Comparison of ENCODE assay signal across 14 cellular contexts in the genomic region with DNA sequence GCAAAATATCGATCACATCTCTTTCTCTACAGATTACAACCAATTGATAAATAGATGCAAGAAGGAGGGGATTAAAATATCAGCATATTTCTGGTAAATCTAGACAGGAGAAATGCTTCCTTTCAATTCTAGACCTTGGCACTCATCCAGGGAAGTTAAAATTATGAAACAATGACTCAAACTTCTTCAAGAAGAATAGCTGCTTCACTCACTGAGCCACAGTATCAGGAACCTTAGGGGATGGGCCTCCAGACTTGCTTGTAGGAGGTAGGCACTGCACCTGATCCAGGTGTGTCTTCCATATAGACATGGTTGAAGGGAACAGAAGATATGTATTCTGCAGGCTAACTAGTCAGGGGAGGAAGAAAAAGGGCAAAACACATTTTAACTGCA. TPM values are rescaled to one million over a fixed set of nuclear protein-coding genes. Genes with fewer than 3 reads are reported as not detected.
DNase-seq lines count a peak whose midpoint lies in the region; ATAC-seq lines count a peak whose summit lies in the region.
"Had no signal": no experiment of that assay in that cellular context is flagged by ENCODE, and none has a peak within 500 bp of the region (broad histone marks: within the 10 kb centered on the region; RNA-seq: fewer than 3 reads in every experiment).

No MANE protein-coding gene starts in this region.

- H3K4me3 Mint-ChIP-seq in activated naive CD8-positive, alpha-beta T cell: peak overlapping the region; percentile 48
- H3K4me3 Mint-ChIP-seq in T-helper 17 cell: no peak overlapping the region
- H3K4me3 Mint-ChIP-seq: WTC11 had no signal

- peak overlapping the region; percentile 98 for H3K27ac Mint-ChIP-seq in activated naive CD8-positive, alpha-beta T cell
- H3K27ac Mint-ChIP-seq in T-helper 17 cell: no peak overlapping the region
- H3K27ac Mint-ChIP-seq: WTC11 had no signal

- H3K9me3 Mint-ChIP-seq in activated naive CD8-positive, alpha-beta T cell (ENCODE audit: low read depth): no peaks in the 10 kb centered on the region
- H3K9me3 Mint-ChIP-seq: WTC11 had no signal

- H3K36me3 Mint-ChIP-seq in activated naive CD8-positive, alpha-beta T cell: peaks cover 45% of the 10 kb centered on the region
- peaks cover 7% of the 10 kb centered on the region for H3K36me3 Mint-ChIP-seq in T-helper 17 cell (ENCODE audit: low read depth)
- H3K36me3 Mint-ChIP-seq: WTC11 had no signal

- H3K27me3 Mint-ChIP-seq in activated naive CD8-positive, alpha-beta T cell: no peaks in the 10 kb centered on the region
- peaks cover 43% of the 10 kb centered on the region for H3K27me3 Mint-ChIP-seq in T-helper 17 cell

- DNase-seq in EL: peak; percentile 10
- DNase-seq in Kasumi-1 (lab: John Stamatoyannopoulos, UW): peak; percentile 12 to 36
- peak; percentile 44 for DNase-seq in iris pigment epithelial cell (ENCODE audit: low read depth)
- DNase-seq in NCI-H2196 treated with DMSO at 0.1 percent for 48 hours (lab: John Stamatoyannopoulos, UW; ENCODE audit: unreplicated experiment): no peak
- DNase-seq in cerebellum (ENCODE audit: low spot score): no peak
- DNase-seq in NCI-H2171 (lab: John Stamatoyannopoulos, UW): no peak
- DNase-seq in T-helper 17 cell: no peak
- DNase-seq: NCI-H446, SW 1271 had no signal

- peaks cover 91% of the 10 kb centered on the region for H3K4me1 Mint-ChIP-seq in activated naive CD8-positive, alpha-beta T cell (ENCODE audit: low read depth)
- H3K4me1 Mint-ChIP-seq in T-helper 17 cell: peaks cover 10% of the 10 kb centered on the region

- no peaks in the 10 kb centered on the region for H3K9me3 ChIP-seq in T-helper 17 cell (ENCODE audit: control insufficient read depth, low read length, poor library complexity, severe bottlenecking)
- H3K9me3 ChIP-seq: BLaER1 treated with 17β-estradiol and CSF1 and Interleukin-3, amounts not matched to agents 10 nM and 100 nM; HAP-1 had no signal

- ATAC-seq in T-helper 17 cell: no peak

RNA-seq across cellular contexts. Expression of gene SLAMF7, which starts 9.8 kb away (rescaled TPM):
- total RNA-seq in cerebellum: not detected
- 1 to 10 TPM; 3.1 to 3.9 TPM for total RNA-seq in T-helper 17 cell

RNA-seq across cellular contexts. Expression of gene CD48, which starts 37.3 kb away (rescaled TPM):
- total RNA-seq in cerebellum (0.45 TPM), T-helper 17 cell (100 to 1,000 TPM; 386 to 387 TPM)
- total RNA-seq: epithelial cell of proximal tubule had no signal

RNA-seq across cellular contexts. Expression of gene LY9, which starts 47.1 kb away (rescaled TPM):
- not detected for total RNA-seq in cerebellum
- total RNA-seq in T-helper 17 cell: 100 to 1,000 TPM in 1 of 2 donors, 10 to 100 TPM in 1; 96.6 to 124 TPM
- total RNA-seq: epithelial cell of proximal tubule, WTC11 had no signal

Comparison
In these comparisons a context has a peak if more than half of its experiments do, and no peak if none do; other contexts are left out.
1. DNase-seq: peak in EL (single experiment), Kasumi-1 (2 of 2) and iris pigment epithelial cell (single experiment); none in NCI-H2196 treated with DMSO at 0.1 percent for 48 hours (single experiment), cerebellum (single experiment), NCI-H2171 (single experiment) and T-helper 17 cell (0 of 3).
2. RNA of gene CD48, which starts 37.3 kb away (total RNA-seq): 386 to 387 TPM in T-helper 17 cell; 0.45 TPM in cerebellum (single experiment); every median in the first group is over 100 times any median in the second.
3. RNA of gene LY9, which starts 47.1 kb away (total RNA-seq): 96.6 to 124 TPM in T-helper 17 cell; not detected in cerebellum (single experiment); every median in the first group is over 10 times any median in the second.